In genomic region chr11:64917663-64917995, GRCh38 we compare ENCODE assay signal across 1 cellular context.
A peak's percentile ranks its signal among the peaks of the same experiment; 100 is the strongest.
TF ChIP-seq lines count a peak whose summit lies in the region.

No MANE protein-coding gene starts in this region.

TF ChIP-seq in HEK293, 187 proteins besides CTCF, POLR2A, EP300 and RAD21 (continued from another document):
- TF ChIP-seq INSM2 (tag by site-specific recombination; IDR thresholded peaks at IDR 0.05), result no peak
- TF ChIP-seq WT1 (tag by site-specific recombination; IDR thresholded peaks at IDR 0.05), result peak; percentile 33; the same call in 1 of the 2 replicates
- TF ChIP-seq ZNF449 (tag by site-specific recombination; IDR thresholded peaks at IDR 0.05), result 0 out of 2 replicates have a peak, but pooled peaks have one; percentile 4
- TF ChIP-seq ZBTB48 (tag by site-specific recombination; IDR thresholded peaks at IDR 0.05), result peak; percentile 65
- TF ChIP-seq TSHZ1 (tag by site-specific recombination; IDR thresholded peaks at IDR 0.05; ENCODE audit: borderline replicate concordance), result no peak
- TF ChIP-seq PATZ1 (tag by site-specific recombination; IDR thresholded peaks at IDR 0.05), result no peak
- TF ChIP-seq ZNF19 (tag by site-specific recombination; IDR thresholded peaks at IDR 0.05; ENCODE audit: low read depth), result no peak
- TF ChIP-seq TCF7L2 (IDR thresholded peaks at IDR 0.05; ENCODE audit: borderline replicate concordance, low read depth, low read length), result no peak
- TF ChIP-seq ZNF2 (tag by site-specific recombination; IDR thresholded peaks at IDR 0.05), result no peak
- 0 out of 2 replicates have a peak, but pooled peaks have one; percentile 19 for TF ChIP-seq KLF17 (tag by site-specific recombination; IDR thresholded peaks at IDR 0.05)
- no peak for TF ChIP-seq ZNF341 (tag by site-specific recombination; IDR thresholded peaks at IDR 0.05; ENCODE audit: low read depth)
- TF ChIP-seq ZNF366 (tag by site-specific recombination; conservative IDR thresholded peaks at IDR 0.05), result no peak
